ENCODE assay signal across 1 cellular context in the genomic region with DNA sequence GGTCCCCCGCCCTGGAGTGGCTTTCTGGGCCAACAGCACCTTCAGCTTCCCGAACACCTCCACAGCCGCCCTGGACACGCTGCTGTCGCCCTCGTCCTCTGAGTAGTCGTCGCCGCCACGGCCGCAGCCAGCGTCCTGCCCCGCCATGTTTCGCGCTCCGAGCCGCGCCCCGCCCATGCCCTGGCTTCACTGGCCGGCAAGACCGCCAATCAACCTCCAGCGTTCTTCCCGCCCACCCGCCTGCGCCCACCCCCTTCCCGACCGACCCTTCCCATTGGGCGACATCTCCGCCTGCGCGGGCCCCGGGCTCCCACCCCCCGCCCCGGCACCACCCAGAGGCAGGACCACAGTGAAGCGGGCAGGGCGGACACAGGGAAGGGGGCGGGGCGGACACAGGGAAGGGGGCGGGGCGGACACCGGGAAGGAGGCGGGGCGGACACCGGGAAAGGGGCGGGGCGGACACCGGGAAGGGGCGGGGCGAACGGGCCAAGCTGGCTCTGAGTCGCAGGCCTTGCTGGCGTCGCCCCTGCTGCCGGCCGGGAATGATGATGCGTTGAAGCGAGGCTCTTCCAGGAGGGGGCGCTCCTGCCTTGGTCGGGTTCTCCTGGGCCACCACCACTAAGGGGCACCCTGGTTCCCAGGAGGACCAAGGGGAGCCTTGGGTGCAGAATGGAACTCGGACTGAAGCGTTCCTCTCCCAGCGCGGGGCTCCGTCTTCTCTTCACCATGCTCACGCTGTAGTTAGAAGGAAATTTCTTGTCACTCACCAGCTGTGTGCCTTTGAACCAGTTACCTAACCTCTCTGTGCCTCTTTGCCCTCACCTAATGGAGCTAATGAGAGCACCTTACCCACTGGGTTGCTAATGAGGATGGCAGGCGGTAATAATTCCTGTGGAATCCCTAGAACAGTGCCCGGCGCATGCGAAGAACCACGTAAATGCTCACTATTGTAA.
A peak's percentile ranks its signal among the peaks of the same experiment; 100 is the strongest.
TF ChIP-seq lines count a peak whose summit lies in the region.

Gene HAUS7 (minus strand): TSS at position 166 of the 953 bp plus-strand sequence. CDS start 19 bp downstream, at position 147.

TF ChIP-seq in HepG2, 621 proteins besides CTCF, POLR2A, EP300 and RAD21 (continued from another document and continues in another):
- TF ChIP-seq, protein P1, sequence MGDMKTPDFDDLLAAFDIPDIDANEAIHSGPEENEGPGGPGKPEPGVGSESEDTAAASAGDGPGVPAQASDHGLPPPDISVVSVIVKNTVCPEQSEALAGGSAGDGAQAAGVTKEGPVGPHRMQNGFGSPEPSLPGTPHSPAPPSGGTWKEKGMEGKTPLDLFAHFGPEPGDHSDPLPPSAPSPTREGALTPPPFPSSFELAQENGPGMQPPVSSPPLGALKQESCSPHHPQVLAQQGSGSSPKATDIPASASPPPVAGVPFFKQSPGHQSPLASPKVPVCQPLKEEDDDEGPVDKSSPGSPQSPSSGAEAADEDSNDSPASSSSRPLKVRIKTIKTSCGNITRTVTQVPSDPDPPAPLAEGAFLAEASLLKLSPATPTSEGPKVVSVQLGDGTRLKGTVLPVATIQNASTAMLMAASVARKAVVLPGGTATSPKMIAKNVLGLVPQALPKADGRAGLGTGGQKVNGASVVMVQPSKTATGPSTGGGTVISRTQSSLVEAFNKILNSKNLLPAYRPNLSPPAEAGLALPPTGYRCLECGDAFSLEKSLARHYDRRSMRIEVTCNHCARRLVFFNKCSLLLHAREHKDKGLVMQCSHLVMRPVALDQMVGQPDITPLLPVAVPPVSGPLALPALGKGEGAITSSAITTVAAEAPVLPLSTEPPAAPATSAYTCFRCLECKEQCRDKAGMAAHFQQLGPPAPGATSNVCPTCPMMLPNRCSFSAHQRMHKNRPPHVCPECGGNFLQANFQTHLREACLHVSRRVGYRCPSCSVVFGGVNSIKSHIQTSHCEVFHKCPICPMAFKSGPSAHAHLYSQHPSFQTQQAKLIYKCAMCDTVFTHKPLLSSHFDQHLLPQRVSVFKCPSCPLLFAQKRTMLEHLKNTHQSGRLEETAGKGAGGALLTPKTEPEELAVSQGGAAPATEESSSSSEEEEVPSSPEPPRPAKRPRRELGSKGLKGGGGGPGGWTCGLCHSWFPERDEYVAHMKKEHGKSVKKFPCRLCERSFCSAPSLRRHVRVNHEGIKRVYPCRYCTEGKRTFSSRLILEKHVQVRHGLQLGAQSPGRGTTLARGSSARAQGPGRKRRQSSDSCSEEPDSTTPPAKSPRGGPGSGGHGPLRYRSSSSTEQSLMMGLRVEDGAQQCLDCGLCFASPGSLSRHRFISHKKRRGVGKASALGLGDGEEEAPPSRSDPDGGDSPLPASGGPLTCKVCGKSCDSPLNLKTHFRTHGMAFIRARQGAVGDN (CRISPR knock-in tag; IDR thresholded peaks at IDR 0.05), result peak; percentile 45
- TF ChIP-seq ZNF75D (CRISPR knock-in tag; IDR thresholded peaks at IDR 0.05; ENCODE audit: borderline replicate concordance) (no peak), PAWR (CRISPR knock-in tag; IDR thresholded peaks at IDR 0.05; ENCODE audit: borderline replicate concordance) (no peak), GABPB1 (CRISPR knock-in tag; IDR thresholded peaks at IDR 0.05) (peak; percentile 75), CAMTA2 (CRISPR knock-in tag; IDR thresholded peaks at IDR 0.05; ENCODE audit: borderline replicate concordance) (no peak), BORCS8-MEF2B (CRISPR knock-in tag; IDR thresholded peaks at IDR 0.05) (no peak), ZSCAN20 (CRISPR knock-in tag; IDR thresholded peaks at IDR 0.05; ENCODE audit: borderline replicate concordance) (0 out of 2 replicates have a peak, but pooled peaks have one; percentile 34), E2F5 (CRISPR knock-in tag; conservative IDR thresholded peaks at IDR 0.05) (peak; percentile 86), MXI1 (IDR thresholded peaks at IDR 0.05; ENCODE audit: borderline replicate concordance, low read depth, low read length) (peak; percentile 5; the same call in 1 of the 3 replicates), ARID4A (CRISPR knock-in tag; IDR thresholded peaks at IDR 0.05; ENCODE audit: borderline replicate concordance) (peak; percentile 72; the same call in 1 of the 2 replicates), ZSCAN31 (CRISPR knock-in tag; IDR thresholded peaks at IDR 0.05; ENCODE audit: low read depth) (no peak), YY1 (IDR thresholded peaks at IDR 0.05; ENCODE audit: insufficient read depth, insufficient replicate concordance, low read depth, low read length) (peak; percentile 87), SRF (IDR thresholded peaks at IDR 0.05; ENCODE audit: low read depth, low read length) (no peak), KDM5A (IDR thresholded peaks at IDR 0.05; ENCODE audit: borderline replicate concordance, low read length) (no peak), NCOA2 (CRISPR knock-in tag; IDR thresholded peaks at IDR 0.05) (no peak), TFE3 (CRISPR knock-in tag; IDR thresholded peaks at IDR 0.05) (no peak), HOXA3 (CRISPR knock-in tag; IDR thresholded peaks at IDR 0.05) (peak; percentile 35), CREB1 (IDR thresholded peaks at IDR 0.05) (peak; percentile 83), CREB1 (CRISPR knock-in tag; IDR thresholded peaks at IDR 0.05) (peak; percentile 48; the same call in 1 of the 2 replicates), ZSCAN21 (CRISPR knock-in tag; IDR thresholded peaks at IDR 0.05; ENCODE audit: borderline replicate concordance) (0 out of 2 replicates have a peak, but pooled peaks have one; percentile 24), HMGXB4 (CRISPR knock-in tag; IDR thresholded peaks at IDR 0.05; ENCODE audit: borderline replicate concordance in 1 of 2, low read depth in 1 of 2) (peak; percentile 23 to 55; a peak in 1 of 4 replicates), FOXK1 (CRISPR knock-in tag; IDR thresholded peaks at IDR 0.05; ENCODE audit: borderline replicate concordance, low read depth) (peak; percentile 22; the same call in 1 of the 2 replicates), SOX5 (CRISPR knock-in tag; IDR thresholded peaks at IDR 0.05; ENCODE audit: borderline replicate concordance) (no peak), SP2 (CRISPR knock-in tag; IDR thresholded peaks at IDR 0.05) (peak; percentile 94), GATAD1 (CRISPR knock-in tag; IDR thresholded peaks at IDR 0.05) (0 out of 2 replicates have a peak, but pooled peaks have one; percentile 9), SMC3 (IDR thresholded peaks at IDR 0.05; ENCODE audit: low read length) (0 out of 2 replicates have a peak, but pooled peaks have one; percentile 16), FLYWCH1 (CRISPR knock-in tag; IDR thresholded peaks at IDR 0.05) (no peak), ZNF234 (CRISPR knock-in tag; conservative IDR thresholded peaks at IDR 0.05) (no peak), ZFY (CRISPR knock-in tag; IDR thresholded peaks at IDR 0.05) (peak; percentile 65), IKZF1 (IDR thresholded peaks at IDR 0.05) (no peak), NFYB (CRISPR knock-in tag; IDR thresholded peaks at IDR 0.05) (peak; percentile 82), CREM (IDR thresholded peaks at IDR 0.05) (peak; percentile 53; the same call in 1 of the 2 replicates), CREM (CRISPR knock-in tag; IDR thresholded peaks at IDR 0.05) (no peak)
- TF ChIP-seq, protein P2, sequence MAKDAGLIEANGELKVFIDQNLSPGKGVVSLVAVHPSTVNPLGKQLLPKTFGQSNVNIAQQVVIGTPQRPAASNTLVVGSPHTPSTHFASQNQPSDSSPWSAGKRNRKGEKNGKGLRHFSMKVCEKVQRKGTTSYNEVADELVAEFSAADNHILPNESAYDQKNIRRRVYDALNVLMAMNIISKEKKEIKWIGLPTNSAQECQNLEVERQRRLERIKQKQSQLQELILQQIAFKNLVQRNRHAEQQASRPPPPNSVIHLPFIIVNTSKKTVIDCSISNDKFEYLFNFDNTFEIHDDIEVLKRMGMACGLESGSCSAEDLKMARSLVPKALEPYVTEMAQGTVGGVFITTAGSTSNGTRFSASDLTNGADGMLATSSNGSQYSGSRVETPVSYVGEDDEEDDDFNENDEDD (CRISPR knock-in tag; IDR thresholded peaks at IDR 0.05; ENCODE audit: borderline replicate concordance), result peak; percentile 84; the same call in 1 of the 2 replicates
- TF ChIP-seq, protein P3, sequence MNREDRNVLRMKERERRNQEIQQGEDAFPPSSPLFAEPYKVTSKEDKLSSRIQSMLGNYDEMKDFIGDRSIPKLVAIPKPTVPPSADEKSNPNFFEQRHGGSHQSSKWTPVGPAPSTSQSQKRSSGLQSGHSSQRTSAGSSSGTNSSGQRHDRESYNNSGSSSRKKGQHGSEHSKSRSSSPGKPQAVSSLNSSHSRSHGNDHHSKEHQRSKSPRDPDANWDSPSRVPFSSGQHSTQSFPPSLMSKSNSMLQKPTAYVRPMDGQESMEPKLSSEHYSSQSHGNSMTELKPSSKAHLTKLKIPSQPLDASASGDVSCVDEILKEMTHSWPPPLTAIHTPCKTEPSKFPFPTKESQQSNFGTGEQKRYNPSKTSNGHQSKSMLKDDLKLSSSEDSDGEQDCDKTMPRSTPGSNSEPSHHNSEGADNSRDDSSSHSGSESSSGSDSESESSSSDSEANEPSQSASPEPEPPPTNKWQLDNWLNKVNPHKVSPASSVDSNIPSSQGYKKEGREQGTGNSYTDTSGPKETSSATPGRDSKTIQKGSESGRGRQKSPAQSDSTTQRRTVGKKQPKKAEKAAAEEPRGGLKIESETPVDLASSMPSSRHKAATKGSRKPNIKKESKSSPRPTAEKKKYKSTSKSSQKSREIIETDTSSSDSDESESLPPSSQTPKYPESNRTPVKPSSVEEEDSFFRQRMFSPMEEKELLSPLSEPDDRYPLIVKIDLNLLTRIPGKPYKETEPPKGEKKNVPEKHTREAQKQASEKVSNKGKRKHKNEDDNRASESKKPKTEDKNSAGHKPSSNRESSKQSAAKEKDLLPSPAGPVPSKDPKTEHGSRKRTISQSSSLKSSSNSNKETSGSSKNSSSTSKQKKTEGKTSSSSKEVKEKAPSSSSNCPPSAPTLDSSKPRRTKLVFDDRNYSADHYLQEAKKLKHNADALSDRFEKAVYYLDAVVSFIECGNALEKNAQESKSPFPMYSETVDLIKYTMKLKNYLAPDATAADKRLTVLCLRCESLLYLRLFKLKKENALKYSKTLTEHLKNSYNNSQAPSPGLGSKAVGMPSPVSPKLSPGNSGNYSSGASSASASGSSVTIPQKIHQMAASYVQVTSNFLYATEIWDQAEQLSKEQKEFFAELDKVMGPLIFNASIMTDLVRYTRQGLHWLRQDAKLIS (CRISPR knock-in tag; IDR thresholded peaks at IDR 0.05), result no peak
- TF ChIP-seq, protein P4, sequence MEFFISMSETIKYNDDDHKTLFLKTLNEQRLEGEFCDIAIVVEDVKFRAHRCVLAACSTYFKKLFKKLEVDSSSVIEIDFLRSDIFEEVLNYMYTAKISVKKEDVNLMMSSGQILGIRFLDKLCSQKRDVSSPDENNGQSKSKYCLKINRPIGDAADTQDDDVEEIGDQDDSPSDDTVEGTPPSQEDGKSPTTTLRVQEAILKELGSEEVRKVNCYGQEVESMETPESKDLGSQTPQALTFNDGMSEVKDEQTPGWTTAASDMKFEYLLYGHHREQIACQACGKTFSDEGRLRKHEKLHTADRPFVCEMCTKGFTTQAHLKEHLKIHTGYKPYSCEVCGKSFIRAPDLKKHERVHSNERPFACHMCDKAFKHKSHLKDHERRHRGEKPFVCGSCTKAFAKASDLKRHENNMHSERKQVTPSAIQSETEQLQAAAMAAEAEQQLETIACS (CRISPR knock-in tag; IDR thresholded peaks at IDR 0.05), result no peak
